Comparison of ENCODE assay signal across 18 cellular contexts in genomic region chr11:27907534-27907933, GRCh38.
"Had no signal": no experiment of that assay in that cellular context is flagged by ENCODE, and none has a peak within 500 bp of the region (broad histone marks: within the 10 kb centered on the region; RNA-seq: fewer than 3 reads in every experiment).

No MANE protein-coding gene starts in this region.

- H3K4me3 ChIP-seq: gastroesophageal sphincter, heart right ventricle, mucosa of descending colon, neural progenitor cell, uterus had no signal

- H3K27ac ChIP-seq: gastroesophageal sphincter, heart right ventricle, neural progenitor cell, uterus, WERI-Rb-1 had no signal

- H2AFZ ChIP-seq: neural progenitor cell had no signal

- H3K27me3 ChIP-seq: gastroesophageal sphincter, neural progenitor cell, uterus had no signal

- DNase-seq: activated CD4-positive, alpha-beta T cell treated with anti-CD3 and anti-CD28 coated beads for 36 hours; activated CD4-positive, alpha-beta T cell treated with anti-CD3 and anti-CD28 coated beads, Interleukin-2, amount 50 U/mL, for 48 hours; activated gamma-delta T cell treated with Interleukin-2 at 50 U/mL for 16 hours; activated T-cell treated with anti-CD3 and anti-CD28 coated beads for 4 hours; cerebellar nuclear complex; effector CD4-positive, alpha-beta T cell; heart right ventricle; mucosa of descending colon; naive B cell; stimulated activated CD4-positive, alpha-beta T cell treated with anti-CD3 and anti-CD28 coated beads, Interleukin-12 subunit alpha, Interleukin-12 subunit beta, amount 100 ng/mL, for 4 hours; stimulated activated CD4-positive, alpha-beta T cell treated with anti-CD3 and anti-CD28 coated beads, Interleukin-1b, Interleukin-23, amount 100 ng/mL, for 48 hours; stimulated activated CD8-positive, alpha-beta memory T cell treated with anti-CD3 and anti-CD28 coated beads, Interleukin-4, amount 100 ng/mL, for 48 hours; stimulated activated naive CD4-positive, alpha-beta T cell; uterus; WERI-Rb-1 had no signal

- H3K4me1 ChIP-seq: gastroesophageal sphincter, heart right ventricle, neural progenitor cell, uterus had no signal

- H3K9me3 ChIP-seq: mucosa of descending colon, uterus had no signal

- H3K9ac ChIP-seq: neural progenitor cell had no signal

- ATAC-seq: activated CD4-positive, alpha-beta T cell treated with anti-CD3 and anti-CD28 coated beads for 36 hours; activated naive CD4-positive, alpha-beta T cell treated with anti-CD3 and anti-CD28 coated beads, Interleukin-2, amount 50 U/mL, for 72 hours; gastroesophageal sphincter; heart right ventricle; mucosa of descending colon had no signal

- H3K36me3 ChIP-seq: gastroesophageal sphincter, heart right ventricle, neural progenitor cell, uterus, WERI-Rb-1 had no signal

- H3K4me2 ChIP-seq: neural progenitor cell had no signal
